25 cellular contexts compared by ENCODE assay signal in the genomic region with DNA sequence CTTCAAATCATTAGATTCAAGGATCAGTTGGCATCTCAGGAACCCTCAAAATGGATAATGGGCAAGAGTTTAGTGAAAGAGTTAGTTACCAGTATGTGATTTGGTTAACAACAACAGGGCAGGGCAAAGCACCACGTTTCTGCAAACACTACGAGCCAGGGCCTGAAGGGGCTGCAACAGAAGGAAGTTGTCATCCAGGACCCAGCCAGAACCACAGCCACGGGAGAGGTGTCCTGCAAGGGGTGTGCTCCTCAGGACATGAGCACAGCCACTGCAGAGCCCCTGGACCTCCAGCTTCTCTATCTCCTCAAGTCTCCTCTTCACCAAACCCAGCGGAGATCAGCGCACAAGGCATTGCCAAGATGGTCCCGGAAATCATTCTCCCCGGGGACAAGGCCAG.
A peak's percentile ranks its signal among the peaks of the same experiment; 100 is the strongest.
DNase-seq lines count a peak whose midpoint lies in the region; ATAC-seq, FAIRE-seq and TF ChIP-seq lines count a peak whose summit lies in the region.
"Had no signal": no experiment of that assay in that cellular context is flagged by ENCODE, and none has a peak within 500 bp of the region (broad histone marks: within the 10 kb centered on the region; RNA-seq: fewer than 3 reads in every experiment).

No MANE protein-coding gene starts in this region.

- no peak overlapping the region for H3K4me3 Mint-ChIP-seq in endothelial cell (ENCODE audit: unreplicated experiment)
- H3K4me3 Mint-ChIP-seq in osteocyte (ENCODE audit: unreplicated experiment) = no peak overlapping the region
- no peak overlapping the region for H3K4me3 Mint-ChIP-seq in stimulated activated naive B cell treated with anti-CD40 and anti-IgM and Interleukin-4, amounts not matched to agents 10 μg/mL and 1 μg/mL and 100 μg/mL, for 72 hours
- H3K4me3 Mint-ChIP-seq: activated T-cell treated with anti-CD3 and anti-CD28 coated beads, Interleukin-2, amount 50 U/mL, for 72 hours; CD14-positive monocyte had no signal

- ATAC-seq in GM21723 (IDR thresholded peaks at IDR 0.05; ENCODE audit: unreplicated experiment) = no peak
- no peak for ATAC-seq in stimulated activated naive B cell treated with anti-CD40 and anti-IgM and Interleukin-4, amounts not matched to agents 10 μg/mL and 1 μg/mL and 100 μg/mL, for 72 hours (replicated peaks)
- no peak for ATAC-seq in HG02884 (IDR thresholded peaks at IDR 0.05; ENCODE audit: unreplicated experiment)
- ATAC-seq: activated T-cell treated with anti-CD3 and anti-CD28 coated beads, Interleukin-2, amount 50 U/mL, for 72 hours; foreskin keratinocyte; PC-3; stimulated activated naive CD8-positive, alpha-beta T cell treated with anti-CD3 and anti-CD28 coated beads, Interleukin-15, Interleukin-2, amounts not matched to agents 100 U/mL and 50 U/mL, for 24 hours had no signal

- FAIRE-seq in RCC 7860 (lab: Jason Lieb, UNC) = no peak

- peaks cover 3% of the 10 kb centered on the region for H3K27me3 Mint-ChIP-seq in endothelial cell (ENCODE audit: unreplicated experiment)
- no peaks in the 10 kb centered on the region for H3K27me3 Mint-ChIP-seq in osteocyte (ENCODE audit: unreplicated experiment)
- H3K27me3 Mint-ChIP-seq in stimulated activated naive B cell treated with anti-CD40 and anti-IgM and Interleukin-4, amounts not matched to agents 10 μg/mL and 1 μg/mL and 100 μg/mL, for 72 hours = peaks cover 8 to 18% of the 10 kb centered on the region in 2 donors

- H3K9me3 Mint-ChIP-seq in endothelial cell (ENCODE audit: unreplicated experiment) = no peaks in the 10 kb centered on the region
- peaks cover 5% of the 10 kb centered on the region for H3K9me3 Mint-ChIP-seq in osteocyte (ENCODE audit: unreplicated experiment)
- no peaks in the 10 kb centered on the region for H3K9me3 Mint-ChIP-seq in stimulated activated naive B cell treated with anti-CD40 and anti-IgM and Interleukin-4, amounts not matched to agents 10 μg/mL and 1 μg/mL and 100 μg/mL, for 72 hours
- H3K9me3 Mint-ChIP-seq: activated T-cell treated with anti-CD3 and anti-CD28 coated beads, Interleukin-2, amount 50 U/mL, for 72 hours had no signal

- peak; percentile 8 for DNase-seq in RCC 7860 (ENCODE audit: low spot score)
- no peak for DNase-seq in endothelial cell (ENCODE audit: low spot score)
- DNase-seq in osteocyte (ENCODE audit: extremely low spot score, unreplicated experiment) = no peak
- DNase-seq in stimulated activated naive B cell treated with anti-CD40 and anti-IgM and Interleukin-4, amounts not matched to agents 10 μg/mL and 1 μg/mL and 100 μg/mL, for 72 hours = no peak
- no peak for DNase-seq in NCI-H187 (lab: John Stamatoyannopoulos, UW)
- DNase-seq: activated CD4-positive, alpha-beta T cell treated with anti-CD3 and anti-CD28 coated beads, Interleukin-2, amount 50 U/mL, for 4 hours; activated CD4-positive, CD25-positive, alpha-beta regulatory T cell; activated naive CD4-positive, alpha-beta T cell treated with Interleukin-2 at 50 U/mL for 16 hours; activated T-cell treated with anti-CD3 and anti-CD28 coated beads, Interleukin-2, amount 50 U/mL, for 72 hours; effector memory CD4-positive, alpha-beta T cell; foreskin keratinocyte; left lung; NCI-H146; NCI-H2171; NCI-H510A; psoas muscle; Right ventricle myocardium superior; stimulated activated CD4-positive, alpha-beta T cell treated with anti-CD3 and anti-CD28 coated beads, Interleukin-15, amount 100 ng/mL, for 24 hours; stimulated activated naive CD8-positive, alpha-beta T cell treated with anti-CD3 and anti-CD28 coated beads, Interleukin-15, Interleukin-2, amounts not matched to agents 100 U/mL and 50 U/mL, for 24 hours; T-helper 9 cell had no signal

- TF ChIP-seq CTCF in GM12873 (IDR thresholded peaks at IDR 0.05; ENCODE audit: insufficient read depth, low read depth, low read length, missing control alignments) (peak; percentile 22), endothelial cell (IDR thresholded peaks at IDR 0.05; ENCODE audit: unreplicated experiment) (peak; percentile 9), osteocyte (IDR thresholded peaks at IDR 0.05) (no peak)

- no peak overlapping the region for H3K27ac Mint-ChIP-seq in endothelial cell (ENCODE audit: unreplicated experiment)
- peak overlapping the region; percentile 92 for H3K27ac Mint-ChIP-seq in osteocyte (ENCODE audit: unreplicated experiment)
- H3K27ac Mint-ChIP-seq in stimulated activated naive B cell treated with anti-CD40 and anti-IgM and Interleukin-4, amounts not matched to agents 10 μg/mL and 1 μg/mL and 100 μg/mL, for 72 hours = no peak overlapping the region
- H3K27ac Mint-ChIP-seq: activated T-cell treated with anti-CD3 and anti-CD28 coated beads, Interleukin-2, amount 50 U/mL, for 72 hours; CD14-positive monocyte had no signal

- H3K36me3 Mint-ChIP-seq in endothelial cell (ENCODE audit: low read depth, unreplicated experiment) (no peaks in the 10 kb centered on the region), osteocyte (ENCODE audit: unreplicated experiment) (no peaks in the 10 kb centered on the region)
- H3K36me3 Mint-ChIP-seq in stimulated activated naive B cell treated with anti-CD40 and anti-IgM and Interleukin-4, amounts not matched to agents 10 μg/mL and 1 μg/mL and 100 μg/mL, for 72 hours = no peaks in the 10 kb centered on the region
- H3K36me3 Mint-ChIP-seq: CD14-positive monocyte had no signal

- H3K4me1 Mint-ChIP-seq in endothelial cell (ENCODE audit: unreplicated experiment) (peaks cover 5% of the 10 kb centered on the region), osteocyte (ENCODE audit: unreplicated experiment) (peaks cover 78% of the 10 kb centered on the region)
- H3K4me1 Mint-ChIP-seq in stimulated activated naive B cell treated with anti-CD40 and anti-IgM and Interleukin-4, amounts not matched to agents 10 μg/mL and 1 μg/mL and 100 μg/mL, for 72 hours = no peaks in the 10 kb centered on the region
